In the genomic region with DNA sequence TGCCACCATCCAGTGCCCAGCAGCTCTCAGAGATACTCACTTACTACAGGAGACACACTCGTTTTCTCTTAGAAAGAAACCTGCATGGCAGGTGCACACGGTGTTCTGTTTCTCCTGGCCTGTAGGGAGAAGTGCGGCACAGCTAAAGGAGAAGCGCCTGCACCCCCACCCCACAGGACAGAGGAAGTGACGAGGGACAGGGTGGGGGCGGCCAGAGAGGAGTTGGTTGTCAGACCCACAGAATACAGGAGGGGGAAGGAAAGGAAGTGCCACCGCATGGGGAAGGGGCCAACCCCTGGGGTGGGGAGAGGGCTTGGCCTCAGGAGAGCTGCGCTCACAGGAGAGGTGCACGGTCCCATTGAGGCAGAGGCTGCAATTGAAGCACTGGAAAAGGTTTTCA, we compare ENCODE assay signal across 14 cellular contexts. TPM values are rescaled to one million over a fixed set of nuclear protein-coding genes. Genes with fewer than 3 reads are reported as not detected.
DNase-seq lines count a peak whose midpoint lies in the region; ATAC-seq, FAIRE-seq and TF ChIP-seq lines count a peak whose summit lies in the region.
"Had no signal": no experiment of that assay in that cellular context is flagged by ENCODE, and none has a peak within 500 bp of the region (broad histone marks: within the 10 kb centered on the region; RNA-seq: fewer than 3 reads in every experiment).

No MANE protein-coding gene starts in this region.

- peaks cover 41% of the 10 kb centered on the region for H3K4me1 ChIP-seq in HepG2 (ENCODE audit: insufficient read depth, low read length)
- H3K4me1 ChIP-seq in right lobe of liver = peaks cover 0 to 47% (median 19%) of the 10 kb centered on the region in 4 donors
- H3K4me1 ChIP-seq in mucosa of descending colon (ENCODE audit: low read depth) = peaks cover 61% of the 10 kb centered on the region
- H3K4me1 ChIP-seq in uterus = peaks cover 4 to 31% of the 10 kb centered on the region in 2 donors

- no peak for TF ChIP-seq POLR2A in HepG2 (IDR thresholded peaks at IDR 0.05; ENCODE audit: insufficient read depth in 1 of 2, low read depth in 2 of 2, low read length in 2 of 2)
- no peak for TF ChIP-seq POLR2A in right lobe of liver (IDR thresholded peaks at IDR 0.05)
- TF ChIP-seq POLR2A in uterus (IDR thresholded peaks at IDR 0.05) = no peak

- H3K9ac ChIP-seq in HepG2 (ENCODE audit: insufficient read depth, low read depth, low read length) = no peak overlapping the region

- H3K4me3 ChIP-seq in HepG2 (replicated peaks in 1 of 3; ENCODE audit: insufficient read depth in 1 of 3, low read depth in 2 of 3, low read length in 3 of 3) = no peak overlapping the region
- H3K4me3 ChIP-seq in right lobe of liver = no peak overlapping the region
- no peak overlapping the region for H3K4me3 ChIP-seq in mucosa of descending colon
- no peak overlapping the region for H3K4me3 ChIP-seq in uterus
- H3K4me3 ChIP-seq: HAP-1 had no signal

- POLR2A ChIA-PET in HepG2 (lab: Yijun Ruan, JAX) = interaction anchor here (4.5 kb wide), 1 partner anchor 11 kb away, joined by 62 read pairs; no protein-coding TSS in a partner anchor

- TF ChIP-seq CTCF in HepG2 (CRISPR knock-in tag; IDR thresholded peaks at IDR 0.05) (no peak), right lobe of liver (IDR thresholded peaks at IDR 0.05) (no peak), mucosa of descending colon (IDR thresholded peaks at IDR 0.05) (no peak), uterus (IDR thresholded peaks at IDR 0.05) (no peak)

- CTCF ChIA-PET in HepG2 (lab: Yijun Ruan, JAX; ENCODE audit: low intra/inter-chr PET ratio, low total read pairs) = no interaction called here

- no TSS peak for BruUV-seq in HepG2 (replicated peaks; lab: Mats Ljungman, UMichigan)

- H3K27ac ChIP-seq in HepG2 (ENCODE audit: extremely low read length, insufficient read depth, low read length) (no peak overlapping the region), right lobe of liver (no peak overlapping the region), adipose tissue (ENCODE audit: low read depth, low read length) (peak overlapping the region; percentile 16), uterus (peak overlapping the region; percentile 95 to 97)

- H3K4me2 ChIP-seq in HepG2 (ENCODE audit: low read depth, low read length) = no peak overlapping the region

- DNase-seq in HepG2 (ENCODE audit: low spot score) (no peak), right lobe of liver (no peak), mucosa of descending colon (peak in 2 of 3 donors; percentile 53 to 77), uterus (no peak), G401 (ENCODE audit: low spot score) (no peak), pons (ENCODE audit: low spot score) (no peak)
- DNase-seq: DMS 273 treated with DMSO at 0.1 percent for 48 hours, NCI-H2029, posterior cingulate gyrus, RPMI8226 had no signal

- ATAC-seq in HepG2 = no peak
- no peak for ATAC-seq in right lobe of liver
- no peak for ATAC-seq in mucosa of descending colon
- no peak for ATAC-seq in GM19328 (IDR thresholded peaks at IDR 0.05; ENCODE audit: unreplicated experiment)

- no peaks in the 10 kb centered on the region for H3K27me3 ChIP-seq in HepG2 (ENCODE audit: control insufficient read depth in 1 of 2, insufficient read depth in 2 of 2, low read length in 2 of 2)
- no peaks in the 10 kb centered on the region for H3K27me3 ChIP-seq in right lobe of liver
- no peaks in the 10 kb centered on the region for H3K27me3 ChIP-seq in uterus

- H4K20me1 ChIP-seq in HepG2 (ENCODE audit: insufficient read depth, low read length) = no peaks in the 10 kb centered on the region; the same call in 1 of the 2 replicates

- in situ Hi-C loops in HepG2 (cut with HindIII; ENCODE audit: extremely low pct_ligation_motif_present, low pct_unique_long_range_greater_than_20kb) (no loop called here), G401 (cut with HindIII; ENCODE audit: low sequenced_read_pairs) (no loop called here)

- no peaks in the 10 kb centered on the region for H3K9me3 ChIP-seq in HepG2 (ENCODE audit: low read length)
- H3K9me3 ChIP-seq in right lobe of liver = no peaks in the 10 kb centered on the region
- no peaks in the 10 kb centered on the region for H3K9me3 ChIP-seq in mucosa of descending colon
- H3K9me3 ChIP-seq in uterus = no peaks in the 10 kb centered on the region
- H3K9me3 ChIP-seq: HAP-1 had no signal

- intact Hi-C loops in HepG2 (cut with micrococcal nuclease; ENCODE audit: unreplicated experiment) (loop anchor here (10.0 kb wide), 1 partner anchor 132 kb away; no protein-coding TSS in a partner anchor), right lobe of liver (cut with DNase I) (loop anchor here (10.0 kb wide), 2 partner anchors 52 to 202 kb away; a partner anchor contains a TSS), mucosa of descending colon (cut with DNase I, micrococcal nuclease) (loop anchor here in 1 of 2 donors (10.0 kb wide), 1 partner anchor 52 kb away; a partner anchor contains a TSS), uterus (cut with DNase I; ENCODE audit: low total_unique reads) (loop anchor here (10.0 kb wide), 1 partner anchor 202 kb away; a partner anchor contains a TSS)

- peaks cover 29% of the 10 kb centered on the region for H3K79me2 ChIP-seq in HepG2 (ENCODE audit: insufficient read depth, low read length)

- no peak for FAIRE-seq in HepG2 (lab: Jason Lieb, UNC)
- FAIRE-seq: GM18507 had no signal

- no peak overlapping the region for H2AFZ ChIP-seq in HepG2 (ENCODE audit: low read length)

- peaks cover 27 to 51% of the 10 kb centered on the region in 2 experiments; a peak in 4 of 5 replicates for H3K36me3 ChIP-seq in HepG2 (replicated peaks in 1 of 2; ENCODE audit: control insufficient read depth in 1 of 2, insufficient read depth in 2 of 2, low read length in 2 of 2)
- H3K36me3 ChIP-seq in right lobe of liver = peaks cover 0 to 66% (median 48%) of the 10 kb centered on the region in 4 donors
- peaks cover 9% of the 10 kb centered on the region for H3K36me3 ChIP-seq in mucosa of descending colon (ENCODE audit: low read depth)
- no peaks in the 10 kb centered on the region for H3K36me3 ChIP-seq in uterus

- TF ChIP-seq RAD21 in HepG2 (CRISPR knock-in tag; IDR thresholded peaks at IDR 0.05) = no peak

- WGBS in HepG2 (ENCODE audit: low lambda C conversion rate) = 96% methylated on average over 9 of the region's 9 CpGs
- 62% methylated on average over 7 of the region's 9 CpGs for WGBS in right lobe of liver (ENCODE audit: insufficient coverage, low coverage, low lambda C conversion rate, missing lambda C conversion rate)
- WGBS in adipose tissue, 3 donors = 46 to 82% (median 67%) methylated on average over 9 of the region's 9 CpGs

- TF ChIP-seq EP300 in HepG2 (IDR thresholded peaks at IDR 0.05; ENCODE audit: low read depth in 2 of 2, low read length in 2 of 2) (no peak), HepG2 (CRISPR knock-in tag; IDR thresholded peaks at IDR 0.05; ENCODE audit: borderline replicate concordance) (no peak)

RNA-seq across cellular contexts. Expression of a gene that starts 8.8 kb away (rescaled TPM):
- 21.9 and 41.5 TPM in 2 replicates for total RNA-seq in HepG2 (2016; rRNA removed; fragmentation: Illumina TruSeq; extraction: Trizol)
- 16.3 and 18.0 TPM in 2 replicates for total RNA-seq in HepG2 (2016; cell fraction: cytosol; rRNA removed; fragmentation: Illumina TruSeq; extraction: Trizol; ENCODE audit: low read depth)
- total RNA-seq in HepG2 (2016; cell fraction: insoluble cytoplasmic fraction; rRNA removed; fragmentation: Illumina TruSeq; extraction: Trizol) = 28.8 and 36.5 TPM in 2 replicates
- 19.8 and 22.3 TPM in 2 replicates for total RNA-seq in HepG2 (2016; cell fraction: membrane; rRNA removed; fragmentation: Illumina TruSeq; extraction: Trizol)
- 36.8 and 40.7 TPM in 2 replicates for total RNA-seq in HepG2 (2016; cell fraction: nucleus; rRNA removed; fragmentation: Illumina TruSeq; extraction: Trizol)
- 41.4 and 61.2 TPM in 2 replicates for polyA plus RNA-seq in HepG2 (2011; rRNA removed)
- 53.0 and 53.4 TPM in 2 replicates for polyA plus RNA-seq in HepG2 (2011; cell fraction: cytosol; rRNA removed)
- 67.2 and 67.4 TPM in 2 replicates for polyA plus RNA-seq in HepG2 (2011; cell fraction: nucleus; rRNA removed)
- polyA plus RNA-seq in HepG2 (2012) = 40.9 and 56.2 TPM in 2 replicates
- polyA plus RNA-seq in HepG2 (2016; cell fraction: cytosol; fragmentation: Illumina TruSeq; extraction: Trizol; ENCODE audit: low read depth) = 5.2 and 6.8 TPM in 2 replicates
- 31.8 and 38.4 TPM in 2 replicates for polyA plus RNA-seq in HepG2 (2016; cell fraction: insoluble cytoplasmic fraction; fragmentation: Illumina TruSeq; extraction: Trizol; ENCODE audit: low read depth)
- 14.3 and 15.5 TPM in 2 replicates for polyA plus RNA-seq in HepG2 (2016; cell fraction: membrane; fragmentation: Illumina TruSeq; extraction: Trizol; ENCODE audit: low read depth)
- polyA plus RNA-seq in HepG2 (2016; cell fraction: nucleus; fragmentation: Illumina TruSeq; extraction: Trizol; ENCODE audit: insufficient read depth, low read depth) = 75.7 and 99.5 TPM in 2 replicates
- 88.8 and 131 TPM in 2 replicates for polyA minus RNA-seq in HepG2 (2011; rRNA and poly(A)+ RNA removed; ENCODE audit: low replicate concordance)
- polyA minus RNA-seq in HepG2 (2011; cell fraction: cytosol; rRNA and poly(A)+ RNA removed) = 52.9 and 68.3 TPM in 2 replicates
- 54.3 and 80.4 TPM in 2 replicates for polyA minus RNA-seq in HepG2 (2011; cell fraction: nucleus; rRNA and poly(A)+ RNA removed)
- 100 to 1,000 TPM in 4 of 6 experiments, 10 to 100 TPM in 2; 70.6 to 199 (median 117) TPM for total RNA-seq in right lobe of liver
- 100 to 1,000 TPM in 1 of 3 donors, 10 to 100 TPM in 2; 46.8 to 238 (median 68.9) TPM for polyA plus RNA-seq in adipose tissue
- total RNA-seq in mucosa of descending colon = 100 to 1,000 TPM; 166 to 237 (median 211) TPM
- 100 to 1,000 TPM in 3 of 4 donors, 10 to 100 TPM in 1; 71.8 to 297 (median 174) TPM for total RNA-seq in uterus
- 87.6 and 118 TPM in 2 replicates for total RNA-seq in G401 (2014; rRNA removed; shearing (Covaris generic))

RNA-seq across cellular contexts. Expression of a gene that starts 22.5 kb away (rescaled TPM):
- total RNA-seq in HepG2 (2016; rRNA removed; fragmentation: Illumina TruSeq; extraction: Trizol) (13.1 and 18.9 TPM in 2 replicates), right lobe of liver (1 to 10 TPM; 2.3 to 5.5 (median 3.3) TPM), mucosa of descending colon (100 to 1,000 TPM in 2 of 3 donors, 10 to 100 TPM in 1; 90.4 to 190 (median 128) TPM), uterus (1 to 10 TPM in 2 of 4 donors, under 1 TPM in 1, not detected in 1; 0.29 to 1.9 (median 1.7) TPM)
- 11.1 and 14.7 TPM in 2 replicates for total RNA-seq in HepG2 (2016; cell fraction: cytosol; rRNA removed; fragmentation: Illumina TruSeq; extraction: Trizol; ENCODE audit: low read depth)
- 15.0 and 16.9 TPM in 2 replicates for total RNA-seq in HepG2 (2016; cell fraction: insoluble cytoplasmic fraction; rRNA removed; fragmentation: Illumina TruSeq; extraction: Trizol)
- 23.7 TPM in 2 replicates for total RNA-seq in HepG2 (2016; cell fraction: membrane; rRNA removed; fragmentation: Illumina TruSeq; extraction: Trizol)
- total RNA-seq in HepG2 (2016; cell fraction: nucleus; rRNA removed; fragmentation: Illumina TruSeq; extraction: Trizol) = 15.6 and 19.7 TPM in 2 replicates
- polyA plus RNA-seq in HepG2 (2011; rRNA removed) (17.0 and 26.8 TPM in 2 replicates), adipose tissue (100 to 1,000 TPM in 1 of 3 donors, 1 to 10 TPM in 2; 8.7 to 117 (median 9.8) TPM)
- 12.8 and 29.8 TPM in 2 replicates for polyA plus RNA-seq in HepG2 (2011; cell fraction: cytosol; rRNA removed)
- 20.1 and 50.9 TPM in 2 replicates for polyA plus RNA-seq in HepG2 (2011; cell fraction: nucleus; rRNA removed)
- 16.4 and 22.2 TPM in 2 replicates for polyA plus RNA-seq in HepG2 (2012)
- polyA plus RNA-seq in HepG2 (2016; cell fraction: cytosol; fragmentation: Illumina TruSeq; extraction: Trizol; ENCODE audit: low read depth) = 16.0 and 16.1 TPM in 2 replicates
- 15.2 and 21.6 TPM in 2 replicates for polyA plus RNA-seq in HepG2 (2016; cell fraction: insoluble cytoplasmic fraction; fragmentation: Illumina TruSeq; extraction: Trizol; ENCODE audit: low read depth)
- 20.3 and 26.3 TPM in 2 replicates for polyA plus RNA-seq in HepG2 (2016; cell fraction: membrane; fragmentation: Illumina TruSeq; extraction: Trizol; ENCODE audit: low read depth)
- polyA plus RNA-seq in HepG2 (2016; cell fraction: nucleus; fragmentation: Illumina TruSeq; extraction: Trizol; ENCODE audit: insufficient read depth, low read depth) = 28.0 and 30.9 TPM in 2 replicates
- 0.70 and 23.3 TPM in 2 replicates for polyA minus RNA-seq in HepG2 (2011; rRNA and poly(A)+ RNA removed; ENCODE audit: low replicate concordance)
- 8.8 and 12.8 TPM in 2 replicates for polyA minus RNA-seq in HepG2 (2011; cell fraction: cytosol; rRNA and poly(A)+ RNA removed)
- 13.3 and 16.5 TPM in 2 replicates for polyA minus RNA-seq in HepG2 (2011; cell fraction: nucleus; rRNA and poly(A)+ RNA removed)
- 0.06 and 0.14 TPM in 2 replicates for total RNA-seq in G401 (2014; rRNA removed; shearing (Covaris generic))

RNA-seq across cellular contexts. Expression of a gene that starts 42.3 kb away (rescaled TPM):
- total RNA-seq in HepG2 (2016; rRNA removed; fragmentation: Illumina TruSeq; extraction: Trizol) (0.63 and 1.5 TPM in 2 replicates), right lobe of liver (1 to 10 TPM; 2.1 to 9.5 (median 6.0) TPM), mucosa of descending colon (100 to 1,000 TPM; 130 to 402 (median 386) TPM), uterus (10 to 100 TPM in 2 of 4 donors, 1 to 10 TPM in 2; 1.3 to 38.3 (median 7.3) TPM)
- total RNA-seq in HepG2 (2016; cell fraction: cytosol; rRNA removed; fragmentation: Illumina TruSeq; extraction: Trizol; ENCODE audit: low read depth) = 0.71 and 1.2 TPM in 2 replicates
- total RNA-seq in HepG2 (2016; cell fraction: insoluble cytoplasmic fraction; rRNA removed; fragmentation: Illumina TruSeq; extraction: Trizol) = 0.71 and 1.6 TPM in 2 replicates
- 0.72 and 0.87 TPM in 2 replicates for total RNA-seq in HepG2 (2016; cell fraction: membrane; rRNA removed; fragmentation: Illumina TruSeq; extraction: Trizol)
- 1.8 and 5.0 TPM in 2 replicates for total RNA-seq in HepG2 (2016; cell fraction: nucleus; rRNA removed; fragmentation: Illumina TruSeq; extraction: Trizol)
- polyA plus RNA-seq in HepG2 (2011; rRNA removed) (14.6 and 32.8 TPM in 2 replicates), adipose tissue (10 to 100 TPM in 1 of 3 donors, 1 to 10 TPM in 2; 1.0 to 17.0 (median 5.0) TPM)
- polyA plus RNA-seq in HepG2 (2011; cell fraction: cytosol; rRNA removed) = 6.1 and 12.5 TPM in 2 replicates
- polyA plus RNA-seq in HepG2 (2011; cell fraction: nucleus; rRNA removed) = 24.9 and 39.4 TPM in 2 replicates
- 17.5 and 19.3 TPM in 2 replicates for polyA plus RNA-seq in HepG2 (2012)
- polyA plus RNA-seq in HepG2 (2016; cell fraction: cytosol; fragmentation: Illumina TruSeq; extraction: Trizol; ENCODE audit: low read depth) = 0.22 and 0.41 TPM in 2 replicates
- 1.0 and 1.6 TPM in 2 replicates for polyA plus RNA-seq in HepG2 (2016; cell fraction: insoluble cytoplasmic fraction; fragmentation: Illumina TruSeq; extraction: Trizol; ENCODE audit: low read depth)
- polyA plus RNA-seq in HepG2 (2016; cell fraction: membrane; fragmentation: Illumina TruSeq; extraction: Trizol; ENCODE audit: low read depth) = 0.66 and 1.1 TPM in 2 replicates
- polyA plus RNA-seq in HepG2 (2016; cell fraction: nucleus; fragmentation: Illumina TruSeq; extraction: Trizol; ENCODE audit: insufficient read depth, low read depth) = 4.0 and 5.1 TPM in 2 replicates
- 9.5 and 30.0 TPM in 2 replicates for polyA minus RNA-seq in HepG2 (2011; rRNA and poly(A)+ RNA removed; ENCODE audit: low replicate concordance)
- polyA minus RNA-seq in HepG2 (2011; cell fraction: cytosol; rRNA and poly(A)+ RNA removed) = 5.9 and 14.3 TPM in 2 replicates
- polyA minus RNA-seq in HepG2 (2011; cell fraction: nucleus; rRNA and poly(A)+ RNA removed) = 10.9 and 24.2 TPM in 2 replicates
- total RNA-seq in G401 (2014; rRNA removed; shearing (Covaris generic)) = 28.7 and 67.9 TPM in 2 replicates

RNA-seq across cellular contexts. Expression of a gene that starts 50.9 kb away (rescaled TPM):
- 12.1 and 34.8 TPM in 2 replicates for total RNA-seq in HepG2 (2016; rRNA removed; fragmentation: Illumina TruSeq; extraction: Trizol)
- total RNA-seq in HepG2 (2016; cell fraction: cytosol; rRNA removed; fragmentation: Illumina TruSeq; extraction: Trizol; ENCODE audit: low read depth) = 24.4 and 24.5 TPM in 2 replicates
- total RNA-seq in HepG2 (2016; cell fraction: insoluble cytoplasmic fraction; rRNA removed; fragmentation: Illumina TruSeq; extraction: Trizol) = 11.6 and 40.0 TPM in 2 replicates
- total RNA-seq in HepG2 (2016; cell fraction: membrane; rRNA removed; fragmentation: Illumina TruSeq; extraction: Trizol) = 34.7 and 35.3 TPM in 2 replicates
- total RNA-seq in HepG2 (2016; cell fraction: nucleus; rRNA removed; fragmentation: Illumina TruSeq; extraction: Trizol) = 39.7 and 43.6 TPM in 2 replicates
- 31.4 and 39.0 TPM in 2 replicates for polyA plus RNA-seq in HepG2 (2011; rRNA removed)
- 23.7 and 29.3 TPM in 2 replicates for polyA plus RNA-seq in HepG2 (2011; cell fraction: cytosol; rRNA removed)
- polyA plus RNA-seq in HepG2 (2011; cell fraction: nucleus; rRNA removed) = 82.9 and 92.1 TPM in 2 replicates
- polyA plus RNA-seq in HepG2 (2012) = 25.8 and 37.8 TPM in 2 replicates
- polyA plus RNA-seq in HepG2 (2016; cell fraction: cytosol; fragmentation: Illumina TruSeq; extraction: Trizol; ENCODE audit: low read depth) = 19.3 and 21.0 TPM in 2 replicates
- 16.0 and 16.4 TPM in 2 replicates for polyA plus RNA-seq in HepG2 (2016; cell fraction: insoluble cytoplasmic fraction; fragmentation: Illumina TruSeq; extraction: Trizol; ENCODE audit: low read depth)
- polyA plus RNA-seq in HepG2 (2016; cell fraction: membrane; fragmentation: Illumina TruSeq; extraction: Trizol; ENCODE audit: low read depth) = 27.4 and 28.3 TPM in 2 replicates
- 117 and 123 TPM in 2 replicates for polyA plus RNA-seq in HepG2 (2016; cell fraction: nucleus; fragmentation: Illumina TruSeq; extraction: Trizol; ENCODE audit: insufficient read depth, low read depth)
- polyA minus RNA-seq in HepG2 (2011; rRNA and poly(A)+ RNA removed; ENCODE audit: low replicate concordance) = 16.2 and 29.7 TPM in 2 replicates
- 11.5 and 14.0 TPM in 2 replicates for polyA minus RNA-seq in HepG2 (2011; cell fraction: cytosol; rRNA and poly(A)+ RNA removed)
- 22.4 and 34.2 TPM in 2 replicates for polyA minus RNA-seq in HepG2 (2011; cell fraction: nucleus; rRNA and poly(A)+ RNA removed)
- total RNA-seq in right lobe of liver = 100 to 1,000 TPM in 3 of 6 experiments, 10 to 100 TPM in 3; 83.8 to 235 (median 103) TPM
- 100 to 1,000 TPM in 1 of 3 donors, 10 to 100 TPM in 2; 53.4 to 132 (median 60.0) TPM for polyA plus RNA-seq in adipose tissue
- 100 to 1,000 TPM; 114 to 142 (median 135) TPM for total RNA-seq in mucosa of descending colon
- total RNA-seq in uterus = 100 to 1,000 TPM in 1 of 4 donors, 10 to 100 TPM in 3; 28.1 to 116 (median 83.5) TPM
- 0.86 and 10.1 TPM in 2 replicates for total RNA-seq in G401 (2014; rRNA removed; shearing (Covaris generic))

Comparison
In these comparisons a context has a peak if more than half of its experiments do, and no peak if none do; other contexts are left out.
1. DNase-seq: peak in mucosa of descending colon (2 of 3); none in HepG2 (single experiment), right lobe of liver (0 of 3), uterus (0 of 2), G401 (single experiment) and pons (single experiment).
2. H3K27ac ChIP-seq: peak in adipose tissue (single experiment) and uterus (2 of 2); none in HepG2 (single experiment) and right lobe of liver (0 of 3).